ENCODE assay signal across 28 cellular contexts in genomic region chr12:30979371-30980259, GRCh38. TPM values are rescaled to one million over a fixed set of nuclear protein-coding genes. Genes with fewer than 3 reads are reported as not detected.
DNase-seq lines count a peak whose midpoint lies in the region; ATAC-seq and TF ChIP-seq lines count a peak whose summit lies in the region.
"Had no signal": no experiment of that assay in that cellular context is flagged by ENCODE, and none has a peak within 500 bp of the region (broad histone marks: within the 10 kb centered on the region; RNA-seq: fewer than 3 reads in every experiment).

No MANE protein-coding gene starts in this region.

- H3K27ac ChIP-seq in left ventricle myocardium inferior (replicated peaks) (peak overlapping the region; percentile 38), right atrium auricular region (no peak overlapping the region), dorsolateral prefrontal cortex (peak overlapping the region in 53 of 59 donors; percentile 2 to 88 (median 66)), SJCRH30 (no peak overlapping the region)
- H3K27ac ChIP-seq: C4-2B, cardiac muscle cell, foreskin keratinocyte, HL-60, suprapubic skin had no signal

- H3K27ac Mint-ChIP-seq in mesothelial cell of epicardium = peak overlapping the region; percentile 12
- H3K27ac Mint-ChIP-seq: activated CD4-positive, alpha-beta memory T cell treated with anti-CD3 and anti-CD28 coated beads for 36 hours; activated T-helper 1 cell treated with anti-CD3 and anti-CD28 coated beads, Interleukin-12 subunit alpha, Interleukin-12 subunit beta, Interleukin-2, Interleukin-4 antibody, amounts not matched to agents 30 ng/mL and 10 ng/mL and 1 ng/mL, durations not matched to agents 14 hours and 24 hours and 36 hours; T-helper 17 cell had no signal

- H3K4me1 Mint-ChIP-seq in mesothelial cell of epicardium = peaks cover 4% of the 10 kb centered on the region
- H3K4me1 Mint-ChIP-seq: T-helper 17 cell had no signal

- DNase-seq in left ventricle myocardium inferior (peak; percentile 28), right atrium auricular region (ENCODE audit: low spot score) (no peak), dorsolateral prefrontal cortex (peak in 3 of 10 donors; percentile 19 to 62 (median 52)), mesothelial cell of epicardium (ENCODE audit: low spot score in 2 of 2, unreplicated experiment in 2 of 2) (no peak), SJCRH30 (no peak), NCI-H748 (lab: John Stamatoyannopoulos, UW; ENCODE audit: unreplicated experiment) (no peak), KG1 (lab: John Stamatoyannopoulos, UW) (no peak)
- DNase-seq: activated CD4-positive, alpha-beta memory T cell treated with anti-CD3 and anti-CD28 coated beads for 36 hours; activated CD4-positive, CD25-positive, alpha-beta regulatory T cell treated with anti-CD3 and anti-CD28 coated beads, Interleukin-2, amount 50 U/mL, for 72 hours; activated CD8-positive, alpha-beta memory T cell treated with anti-CD3 and anti-CD28 coated beads, Interleukin-2, amount 50 U/mL, for 4 hours; activated naive CD4-positive, alpha-beta T cell treated with anti-CD3 and anti-CD28 coated beads, Interleukin-2, amount 50 U/mL, for 16 hours; Calu3; foreskin keratinocyte; HCEC 1CT; mammary epithelial cell; MV-4-11; NCI-H1436 treated with DMSO at 0.1 percent for 48 hours; NCI-H774; stimulated activated naive CD4-positive, alpha-beta T cell; T-helper 17 cell had no signal

- H3K27me3 ChIP-seq in left ventricle myocardium inferior (ENCODE audit: low read depth) (no peaks in the 10 kb centered on the region), right atrium auricular region (no peaks in the 10 kb centered on the region), dorsolateral prefrontal cortex (no peaks in the 10 kb centered on the region), SJCRH30 (no peaks in the 10 kb centered on the region)
- H3K27me3 ChIP-seq: cardiac muscle cell had no signal

- H3K9me3 Mint-ChIP-seq in mesothelial cell of epicardium = no peaks in the 10 kb centered on the region
- H3K9me3 Mint-ChIP-seq: activated CD4-positive, alpha-beta memory T cell treated with anti-CD3 and anti-CD28 coated beads for 36 hours; activated T-helper 1 cell treated with anti-CD3 and anti-CD28 coated beads, Interleukin-12 subunit alpha, Interleukin-12 subunit beta, Interleukin-2, Interleukin-4 antibody, amounts not matched to agents 30 ng/mL and 10 ng/mL and 1 ng/mL, durations not matched to agents 14 hours and 24 hours and 36 hours; neural crest cell had no signal

- H3K9me3 ChIP-seq in left ventricle myocardium inferior (replicated peaks) (no peaks in the 10 kb centered on the region), right atrium auricular region (no peaks in the 10 kb centered on the region), SJCRH30 (replicated peaks) (no peaks in the 10 kb centered on the region)
- H3K9me3 ChIP-seq: suprapubic skin had no signal

- H3K4me3 ChIP-seq in left ventricle myocardium inferior = no peak overlapping the region
- H3K4me3 ChIP-seq in right atrium auricular region = no peak overlapping the region
- no peak overlapping the region for H3K4me3 ChIP-seq in dorsolateral prefrontal cortex
- no peak overlapping the region for H3K4me3 ChIP-seq in SJCRH30
- H3K4me3 ChIP-seq: cardiac muscle cell, suprapubic skin had no signal

- intact Hi-C loops in left ventricle myocardium inferior (cut with micrococcal nuclease) = no loop called here
- intact Hi-C loops in dorsolateral prefrontal cortex (cut with DNase I) = no loop called here

- no peaks in the 10 kb centered on the region for H3K36me3 Mint-ChIP-seq in mesothelial cell of epicardium
- H3K36me3 Mint-ChIP-seq: activated CD4-positive, alpha-beta memory T cell treated with anti-CD3 and anti-CD28 coated beads for 36 hours had no signal

- no peak for ATAC-seq in HG02973 (IDR thresholded peaks at IDR 0.05; ENCODE audit: unreplicated experiment)
- ATAC-seq: foreskin keratinocyte, SK-N-SH treated with all-trans-retinoic acid at 6 μM for 48 hours, T-helper 17 cell had no signal

- no peaks in the 10 kb centered on the region for H3K27me3 Mint-ChIP-seq in mesothelial cell of epicardium (ENCODE audit: low read depth)
- H3K27me3 Mint-ChIP-seq: activated CD4-positive, alpha-beta memory T cell treated with anti-CD3 and anti-CD28 coated beads for 36 hours had no signal

- H3K36me3 ChIP-seq in left ventricle myocardium inferior (no peaks in the 10 kb centered on the region), right atrium auricular region (no peaks in the 10 kb centered on the region), SJCRH30 (no peaks in the 10 kb centered on the region)
- H3K36me3 ChIP-seq: cardiac muscle cell, suprapubic skin had no signal

- H3K4me1 ChIP-seq in left ventricle myocardium inferior (peaks cover 29% of the 10 kb centered on the region), right atrium auricular region (peaks cover 0 to 30% of the 10 kb centered on the region in 2 donors), SJCRH30 (no peaks in the 10 kb centered on the region)
- H3K4me1 ChIP-seq: foreskin keratinocyte had no signal

- no peak overlapping the region for H3K4me3 Mint-ChIP-seq in mesothelial cell of epicardium
- H3K4me3 Mint-ChIP-seq: activated CD4-positive, alpha-beta memory T cell treated with anti-CD3 and anti-CD28 coated beads for 36 hours; activated T-helper 1 cell treated with anti-CD3 and anti-CD28 coated beads, Interleukin-12 subunit alpha, Interleukin-12 subunit beta, Interleukin-2, Interleukin-4 antibody, amounts not matched to agents 30 ng/mL and 10 ng/mL and 1 ng/mL, durations not matched to agents 14 hours and 24 hours and 36 hours; neural crest cell; T-helper 17 cell had no signal

- TF ChIP-seq CTCF in left ventricle myocardium inferior (IDR thresholded peaks at IDR 0.05; ENCODE audit: borderline replicate concordance) (no peak), right atrium auricular region (IDR thresholded peaks at IDR 0.05) (no peak), dorsolateral prefrontal cortex (IDR thresholded peaks at IDR 0.05 in 54 of 56, conservative IDR thresholded peaks at IDR 0.05 in 2 of 56; ENCODE audit: low read depth in 1 of 56, partially characterized antibody in 56 of 56) (no peak), mesothelial cell of epicardium (IDR thresholded peaks at IDR 0.05; ENCODE audit: unreplicated experiment) (no peak)

RNA-seq across cellular contexts. Expression of gene TSPAN11, which starts 53.1 kb away (rescaled TPM):
- total RNA-seq in left ventricle myocardium inferior (1.7 TPM), right atrium auricular region (1 to 10 TPM; 2.5 to 4.1 TPM), dorsolateral prefrontal cortex (10 to 100 TPM in 21 of 120 experiments, 1 to 10 TPM in 99; 1.5 to 19.0 (median 5.4) TPM), mesothelial cell of epicardium (19.7 to 20.6 TPM (median 19.8 TPM) in 3 replicates)
- 6.5 and 6.7 TPM in 2 replicates for total RNA-seq in SJCRH30 (2014; rRNA removed; shearing (Covaris generic))
- total RNA-seq: activated CD4-positive, alpha-beta memory T cell treated with anti-CD3 and anti-CD28 coated beads for 36 hours; activated T-helper 1 cell treated with anti-CD3 and anti-CD28 coated beads, Interleukin-12 subunit alpha, Interleukin-12 subunit beta, Interleukin-2, Interleukin-4 antibody, amounts not matched to agents 30 ng/mL and 10 ng/mL and 1 ng/mL, durations not matched to agents 14 hours and 24 hours and 36 hours; Calu3; foreskin keratinocyte; T-helper 17 cell had no signal

Comparison
In these comparisons a context has a peak if more than half of its experiments do, and no peak if none do; other contexts are left out.
1. H3K27ac ChIP-seq: peak in left ventricle myocardium inferior (single experiment) and dorsolateral prefrontal cortex (53 of 59); none in right atrium auricular region (0 of 2) and SJCRH30 (single experiment).